Comparison of ENCODE assay signal across 1 cellular context in genomic region chr6:124919703-124920102, GRCh38. TPM values are rescaled to one million over a fixed set of nuclear protein-coding genes. Genes with fewer than 3 reads are reported as not detected.
"Had no signal": no experiment of that assay in that cellular context is flagged by ENCODE, and none has a peak within 500 bp of the region (broad histone marks: within the 10 kb centered on the region; RNA-seq: fewer than 3 reads in every experiment).

No MANE protein-coding gene starts in this region.

RNA-seq across cellular contexts. Expression of gene RNF217, which starts 42.5 kb away (rescaled TPM):
- total RNA-seq: naive thymus-derived CD8-positive, alpha-beta T cell had no signal
